21 cellular contexts compared by ENCODE assay signal in genomic region chr2:45244928-45245327, GRCh38.
"Had no signal": no experiment of that assay in that cellular context is flagged by ENCODE, and none has a peak within 500 bp of the region (broad histone marks: within the 10 kb centered on the region; RNA-seq: fewer than 3 reads in every experiment).

No MANE protein-coding gene starts in this region.

- DNase-seq: activated CD4-positive, alpha-beta T cell treated with anti-CD3 and anti-CD28 coated beads for 4 hours; activated CD8-positive, alpha-beta memory T cell treated with anti-CD3 and anti-CD28 coated beads, Interleukin-2, amount 50 U/mL, for 48 hours; activated CD8-positive, alpha-beta T cell treated with anti-CD3 and anti-CD28 coated beads for 36 hours; activated effector memory CD4-positive, alpha-beta T cell treated with Interleukin-2 at 50 U/mL for 16 hours; activated naive CD4-positive, alpha-beta T cell treated with Interleukin-2 at 50 U/mL for 16 hours; activated naive CD8-positive, alpha-beta T cell treated with anti-CD3 and anti-CD28 coated beads, Interleukin-2, amount 50 U/mL, for 24 hours; activated T-cell treated with anti-CD3 and anti-CD28 coated beads, Interleukin-2, amount 50 U/mL, for 1 hour; amygdala; MM.1S; NCI-H1105; NCI-H1436; NCI-H1694 treated with DMSO at 0.1 percent for 48 hours; NCI-H2029 treated with DMSO at 0.1 percent for 48 hours; NCI-H446; NCI-H524; PC-3; SHP77 had no signal

- H3K9me3 ChIP-seq: SJSA1 had no signal

- H3K9ac ChIP-seq: KMS-11 had no signal

- H3K36me3 ChIP-seq: SJSA1 had no signal

- H3K27ac ChIP-seq: KMS-11, SJSA1 had no signal

- H3K4me2 ChIP-seq: KMS-11 had no signal

- ATAC-seq: activated CD4-positive, CD25-positive, alpha-beta regulatory T cell treated with anti-CD3 and anti-CD28 coated beads, Interleukin-2, amount 50 U/mL, for 24 hours; activated CD8-positive, alpha-beta T cell treated with anti-CD3 and anti-CD28 coated beads for 36 hours; activated naive CD4-positive, alpha-beta T cell treated with anti-CD3 and anti-CD28 coated beads, Interleukin-2, amount 50 U/mL, for 72 hours; activated naive CD8-positive, alpha-beta T cell treated with anti-CD3 and anti-CD28 coated beads, Interleukin-2, amount 50 U/mL, for 24 hours; PC-3 had no signal

- H3K27me3 ChIP-seq: SJSA1 had no signal

- H3K4me3 ChIP-seq: SJSA1 had no signal
